In the genomic region with DNA sequence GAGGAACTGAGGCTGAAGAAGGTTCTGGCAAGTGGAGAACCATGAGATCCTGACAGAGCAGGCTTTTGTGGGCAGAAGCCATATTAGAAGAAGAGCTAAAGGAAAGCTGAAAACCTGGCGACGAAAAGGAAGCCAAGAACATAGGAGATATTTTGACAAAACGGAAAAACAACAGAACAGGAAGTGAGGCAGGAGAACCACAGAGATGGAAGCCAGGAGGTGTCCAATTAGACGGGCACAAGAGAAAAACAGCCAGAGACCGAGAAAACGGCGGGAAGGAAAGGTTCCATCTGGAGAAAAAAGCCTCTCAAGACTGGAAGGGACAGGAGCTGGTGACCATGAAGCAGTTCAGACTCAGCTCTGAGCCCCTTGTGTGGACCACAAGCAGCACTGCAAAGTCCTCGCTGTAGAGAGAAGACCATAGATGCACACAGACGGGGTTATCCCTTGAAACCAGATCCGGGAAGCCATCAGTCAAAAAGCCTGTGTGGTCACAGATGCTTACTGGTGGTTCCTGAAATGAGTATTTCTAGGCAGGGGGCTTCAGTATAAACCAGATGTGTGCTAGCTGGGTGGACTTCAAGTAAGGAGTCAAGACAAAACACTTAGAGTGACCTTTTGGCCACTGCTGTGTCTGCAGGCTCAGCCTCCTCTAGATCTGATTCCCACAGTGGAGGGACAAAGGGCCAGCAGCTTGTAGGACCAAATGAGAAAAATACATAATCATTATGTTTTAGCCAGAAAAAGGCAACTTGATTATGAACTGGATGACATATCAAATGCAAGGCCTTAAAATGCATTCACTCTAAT, we compare ENCODE assay signal across 19 cellular contexts. TPM values are rescaled to one million over a fixed set of nuclear protein-coding genes. Genes with fewer than 3 reads are reported as not detected.
DNase-seq lines count a peak whose midpoint lies in the region; ATAC-seq lines count a peak whose summit lies in the region.
"Had no signal": no experiment of that assay in that cellular context is flagged by ENCODE, and none has a peak within 500 bp of the region (broad histone marks: within the 10 kb centered on the region; RNA-seq: fewer than 3 reads in every experiment).

No MANE protein-coding gene starts in this region.

- peaks cover 20% of the 10 kb centered on the region for H3K4me1 Mint-ChIP-seq in activated CD8-positive, alpha-beta memory T cell treated with anti-CD3 and anti-CD28 coated beads, Interleukin-2, amount 10 ng/mL, durations not matched to agents 7 days and 5 days
- peaks cover 26% of the 10 kb centered on the region for H3K4me1 Mint-ChIP-seq in activated naive CD8-positive, alpha-beta T cell treated with anti-CD3 and anti-CD28 coated beads for 36 hours
- peaks cover 34% of the 10 kb centered on the region for H3K4me1 Mint-ChIP-seq in stimulated activated memory B cell treated with anti-CD40 and anti-IgM and Interleukin-4, amounts not matched to agents 10 μg/mL and 1 μg/mL and 100 μg/mL, for 72 hours
- H3K4me1 Mint-ChIP-seq: nephron had no signal

- ATAC-seq in activated CD8-positive, alpha-beta memory T cell treated with anti-CD3 and anti-CD28 coated beads, Interleukin-2, amount 10 ng/mL, durations not matched to agents 7 days and 5 days: peak; percentile 54
- ATAC-seq in stimulated activated memory B cell treated with anti-CD40 and anti-IgM and Interleukin-4, amounts not matched to agents 10 μg/mL and 1 μg/mL and 100 μg/mL, for 72 hours: peak; percentile 18
- ATAC-seq: left ventricle myocardium superior, PC-3 had no signal

- peaks cover 10% of the 10 kb centered on the region for H3K36me3 Mint-ChIP-seq in activated CD8-positive, alpha-beta memory T cell treated with anti-CD3 and anti-CD28 coated beads, Interleukin-2, amount 10 ng/mL, durations not matched to agents 7 days and 5 days
- H3K36me3 Mint-ChIP-seq in activated naive CD8-positive, alpha-beta T cell treated with anti-CD3 and anti-CD28 coated beads for 36 hours: peaks cover 25% of the 10 kb centered on the region
- peaks cover 29% of the 10 kb centered on the region for H3K36me3 Mint-ChIP-seq in stimulated activated memory B cell treated with anti-CD40 and anti-IgM and Interleukin-4, amounts not matched to agents 10 μg/mL and 1 μg/mL and 100 μg/mL, for 72 hours

- DNase-seq in activated CD8-positive, alpha-beta memory T cell treated with anti-CD3 and anti-CD28 coated beads, Interleukin-2, amount 10 ng/mL, durations not matched to agents 7 days and 5 days: no peak
- DNase-seq in activated CD8-positive, alpha-beta memory T cell treated with anti-CD3 and anti-CD28 coated beads, Interleukin-2, amount 50 U/mL, for 4 hours: no peak
- DNase-seq in NOMO-1 treated with DMSO at 0.1 percent for 48 hours (lab: John Stamatoyannopoulos, UW; ENCODE audit: unreplicated experiment) (peak; percentile 15), NCI-H82 (lab: John Stamatoyannopoulos, UW) (no peak), NAMALWA (ENCODE audit: low spot score) (no peak), DMS153 treated with DMSO at 0.1 percent for 48 hours (lab: John Stamatoyannopoulos, UW; ENCODE audit: unreplicated experiment) (no peak)
- no peak for DNase-seq in activated naive CD8-positive, alpha-beta T cell treated with anti-CD3 and anti-CD28 coated beads for 36 hours
- DNase-seq: activated CD4-positive, CD25-positive, alpha-beta regulatory T cell treated with anti-CD3 and anti-CD28 coated beads, Interleukin-2, amount 50 U/mL, for 72 hours; activated gamma-delta T cell; effector memory CD4-positive, alpha-beta T cell; foreskin fibroblast; GM23248; left ventricle myocardium superior; NCI-H1436; NCI-H446; PC-3; SW 1271 had no signal

- no peaks in the 10 kb centered on the region for H3K27me3 Mint-ChIP-seq in activated CD8-positive, alpha-beta memory T cell treated with anti-CD3 and anti-CD28 coated beads, Interleukin-2, amount 10 ng/mL, durations not matched to agents 7 days and 5 days
- H3K27me3 Mint-ChIP-seq in activated naive CD8-positive, alpha-beta T cell treated with anti-CD3 and anti-CD28 coated beads for 36 hours: no peaks in the 10 kb centered on the region
- H3K27me3 Mint-ChIP-seq in stimulated activated memory B cell treated with anti-CD40 and anti-IgM and Interleukin-4, amounts not matched to agents 10 μg/mL and 1 μg/mL and 100 μg/mL, for 72 hours: no peaks in the 10 kb centered on the region

- CTCF ChIA-PET in activated CD8-positive, alpha-beta memory T cell treated with anti-CD3 and anti-CD28 coated beads, Interleukin-2, amount 10 ng/mL, durations not matched to agents 7 days and 5 days (lab: Charles Lee): no interaction called here

- peak overlapping the region; percentile 14 for H3K4me3 Mint-ChIP-seq in activated CD8-positive, alpha-beta memory T cell treated with anti-CD3 and anti-CD28 coated beads, Interleukin-2, amount 10 ng/mL, durations not matched to agents 7 days and 5 days
- H3K4me3 Mint-ChIP-seq in activated naive CD8-positive, alpha-beta T cell treated with anti-CD3 and anti-CD28 coated beads for 36 hours: no peak overlapping the region
- peak overlapping the region; percentile 10 for H3K4me3 Mint-ChIP-seq in stimulated activated memory B cell treated with anti-CD40 and anti-IgM and Interleukin-4, amounts not matched to agents 10 μg/mL and 1 μg/mL and 100 μg/mL, for 72 hours
- H3K4me3 Mint-ChIP-seq: nephron had no signal

- H3K9me3 Mint-ChIP-seq in activated CD8-positive, alpha-beta memory T cell treated with anti-CD3 and anti-CD28 coated beads, Interleukin-2, amount 10 ng/mL, durations not matched to agents 7 days and 5 days (ENCODE audit: low read depth): no peaks in the 10 kb centered on the region
- no peaks in the 10 kb centered on the region for H3K9me3 Mint-ChIP-seq in activated naive CD8-positive, alpha-beta T cell treated with anti-CD3 and anti-CD28 coated beads for 36 hours
- H3K9me3 Mint-ChIP-seq in stimulated activated memory B cell treated with anti-CD40 and anti-IgM and Interleukin-4, amounts not matched to agents 10 μg/mL and 1 μg/mL and 100 μg/mL, for 72 hours: no peaks in the 10 kb centered on the region
- H3K9me3 Mint-ChIP-seq: nephron had no signal

- H3K27ac Mint-ChIP-seq in activated CD8-positive, alpha-beta memory T cell treated with anti-CD3 and anti-CD28 coated beads, Interleukin-2, amount 10 ng/mL, durations not matched to agents 7 days and 5 days: peak overlapping the region; percentile 52
- H3K27ac Mint-ChIP-seq in activated naive CD8-positive, alpha-beta T cell treated with anti-CD3 and anti-CD28 coated beads for 36 hours: peak overlapping the region; percentile 74
- H3K27ac Mint-ChIP-seq in stimulated activated memory B cell treated with anti-CD40 and anti-IgM and Interleukin-4, amounts not matched to agents 10 μg/mL and 1 μg/mL and 100 μg/mL, for 72 hours: peak overlapping the region; percentile 70
- H3K27ac Mint-ChIP-seq: nephron had no signal

RNA-seq across cellular contexts. Expression of a gene that starts 30.7 kb away (rescaled TPM):
- total RNA-seq in activated CD8-positive, alpha-beta memory T cell treated with anti-CD3 and anti-CD28 coated beads, Interleukin-2, amount 10 ng/mL, durations not matched to agents 7 days and 5 days: 100 to 1,000 TPM; 119 to 163 TPM
- total RNA-seq in activated naive CD8-positive, alpha-beta T cell treated with anti-CD3 and anti-CD28 coated beads for 36 hours: 100 to 1,000 TPM; 132 to 139 TPM
